ENCODE assay signal across 7 cellular contexts in the genomic region with DNA sequence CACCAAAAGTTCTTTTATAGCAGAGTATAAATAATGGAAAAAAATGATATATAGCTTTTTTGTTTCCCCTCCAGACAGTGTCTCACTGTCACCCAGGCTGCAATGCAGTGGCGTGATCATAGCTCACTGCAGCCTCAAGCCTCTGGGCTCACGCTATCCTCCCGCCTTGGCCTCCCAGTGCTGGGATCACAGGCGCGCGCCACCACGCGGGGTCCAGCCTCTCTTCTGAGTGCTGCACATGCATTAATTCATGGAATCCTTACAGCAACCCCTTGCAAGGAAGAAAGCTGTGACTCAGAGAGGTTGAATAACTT. TPM values are rescaled to one million over a fixed set of nuclear protein-coding genes. Genes with fewer than 3 reads are reported as not detected.
DNase-seq lines count a peak whose midpoint lies in the region; ATAC-seq lines count a peak whose summit lies in the region.

No MANE protein-coding gene starts in this region.

- H3K9me3 ChIP-seq in HUES6 (ENCODE audit: control insufficient read depth, insufficient read depth, low read depth, low read length), result no peaks in the 10 kb centered on the region
- H3K9me3 ChIP-seq in iPS-15b (ENCODE audit: control insufficient read depth, insufficient read depth, low read length), result no peaks in the 10 kb centered on the region

- no peak overlapping the region for H3K27ac ChIP-seq in HUES6 (ENCODE audit: low read depth, low read length)

- H3K36me3 ChIP-seq in HUES6 (ENCODE audit: control insufficient read depth, insufficient read depth, low read length) (no peaks in the 10 kb centered on the region), iPS-15b (ENCODE audit: control insufficient read depth, insufficient read depth, low read length) (no peaks in the 10 kb centered on the region)

- peaks cover 9% of the 10 kb centered on the region for H3K27me3 Mint-ChIP-seq in stimulated activated memory B cell treated with anti-CD40 and anti-IgM and Interleukin-4, amounts not matched to agents 10 μg/mL and 1 μg/mL and 100 μg/mL, for 72 hours

- H3K9me3 Mint-ChIP-seq in activated naive CD4-positive, alpha-beta T cell treated with anti-CD3 and anti-CD28 coated beads, Interleukin-2, amount 50 U/mL, for 72 hours, result no peaks in the 10 kb centered on the region
- H3K9me3 Mint-ChIP-seq in stimulated activated memory B cell treated with anti-CD40 and anti-IgM and Interleukin-4, amounts not matched to agents 10 μg/mL and 1 μg/mL and 100 μg/mL, for 72 hours, result no peaks in the 10 kb centered on the region

- H3K27me3 ChIP-seq in HUES6 (ENCODE audit: control insufficient read depth, insufficient read depth, low read length), result peaks cover 51% of the 10 kb centered on the region
- H3K27me3 ChIP-seq in iPS-15b (ENCODE audit: control insufficient read depth, insufficient read depth, low read length), result peaks cover 43% of the 10 kb centered on the region

- H3K36me3 Mint-ChIP-seq in activated naive CD4-positive, alpha-beta T cell treated with anti-CD3 and anti-CD28 coated beads, Interleukin-2, amount 50 U/mL, for 72 hours, result peaks cover 4 to 8% of the 10 kb centered on the region in 2 donors
- no peaks in the 10 kb centered on the region for H3K36me3 Mint-ChIP-seq in stimulated activated memory B cell treated with anti-CD40 and anti-IgM and Interleukin-4, amounts not matched to agents 10 μg/mL and 1 μg/mL and 100 μg/mL, for 72 hours

- H3K9ac ChIP-seq in HUES6 (ENCODE audit: low read length) (peak overlapping the region; percentile 71), iPS-15b (ENCODE audit: low read depth, low read length) (no peak overlapping the region)

- peak overlapping the region in 1 of 2 donors; percentile 15 for H3K27ac Mint-ChIP-seq in activated naive CD4-positive, alpha-beta T cell treated with anti-CD3 and anti-CD28 coated beads, Interleukin-2, amount 50 U/mL, for 72 hours
- peak overlapping the region; percentile 77 for H3K27ac Mint-ChIP-seq in stimulated activated memory B cell treated with anti-CD40 and anti-IgM and Interleukin-4, amounts not matched to agents 10 μg/mL and 1 μg/mL and 100 μg/mL, for 72 hours

- DNase-seq in activated naive CD4-positive, alpha-beta T cell treated with anti-CD3 and anti-CD28 coated beads, Interleukin-2, amount 50 U/mL, for 72 hours (ENCODE audit: low spot score in 2 of 2), result peak in 1 of 2 donors; percentile 39
- DNase-seq in DMS79 (lab: John Stamatoyannopoulos, UW), result no peak
- no peak for DNase-seq in AG08395 (ENCODE audit: low spot score)

- H3K4me3 Mint-ChIP-seq in stimulated activated memory B cell treated with anti-CD40 and anti-IgM and Interleukin-4, amounts not matched to agents 10 μg/mL and 1 μg/mL and 100 μg/mL, for 72 hours, result peak overlapping the region; percentile 87

- peaks cover 25% of the 10 kb centered on the region for H3K4me1 Mint-ChIP-seq in stimulated activated memory B cell treated with anti-CD40 and anti-IgM and Interleukin-4, amounts not matched to agents 10 μg/mL and 1 μg/mL and 100 μg/mL, for 72 hours

- H3K4me3 ChIP-seq in HUES6 (ENCODE audit: low read depth, low read length), result peak overlapping the region; percentile 84
- peak overlapping the region; percentile 79 for H3K4me3 ChIP-seq in iPS-15b (ENCODE audit: low read depth, low read length)

- ATAC-seq in activated naive CD4-positive, alpha-beta T cell treated with anti-CD3 and anti-CD28 coated beads, Interleukin-2, amount 50 U/mL, for 72 hours, result peak; percentile 43
- no peak for ATAC-seq in stimulated activated memory B cell treated with anti-CD40 and anti-IgM and Interleukin-4, amounts not matched to agents 10 μg/mL and 1 μg/mL and 100 μg/mL, for 72 hours
- ATAC-seq in GM21526 (IDR thresholded peaks at IDR 0.05; ENCODE audit: low FRiP score, unreplicated experiment), result no peak

- H3K4me1 ChIP-seq in HUES6 (ENCODE audit: control insufficient read depth, insufficient read depth, low read length), result 0 out of 2 replicates have a peak, but pooled peaks cover 4% of the 10 kb centered on the region
- no peaks in the 10 kb centered on the region for H3K4me1 ChIP-seq in iPS-15b (ENCODE audit: control insufficient read depth, insufficient read depth, low read length)

RNA-seq across cellular contexts. Expression of a gene that starts 18.0 kb away (rescaled TPM):
- 1 to 10 TPM in 1 of 2 donors, under 1 TPM in 1; 0.16 to 3.6 TPM for total RNA-seq in activated naive CD4-positive, alpha-beta T cell treated with anti-CD3 and anti-CD28 coated beads, Interleukin-2, amount 50 U/mL, for 72 hours

RNA-seq across cellular contexts. Expression of a gene that starts 42.9 kb away (rescaled TPM):
- total RNA-seq in activated naive CD4-positive, alpha-beta T cell treated with anti-CD3 and anti-CD28 coated beads, Interleukin-2, amount 50 U/mL, for 72 hours, result 10 to 100 TPM; 68.9 to 74.4 TPM

RNA-seq across cellular contexts. Expression of a gene that starts 43.2 kb away (rescaled TPM):
- 1 to 10 TPM; 2.6 to 3.6 TPM for total RNA-seq in activated naive CD4-positive, alpha-beta T cell treated with anti-CD3 and anti-CD28 coated beads, Interleukin-2, amount 50 U/mL, for 72 hours

RNA-seq across cellular contexts. Expression of a gene that starts 56.8 kb away (rescaled TPM):
- total RNA-seq in activated naive CD4-positive, alpha-beta T cell treated with anti-CD3 and anti-CD28 coated beads, Interleukin-2, amount 50 U/mL, for 72 hours, result 10 to 100 TPM; 32.9 to 61.9 TPM

Comparison
In these comparisons a context has a peak if more than half of its experiments do, and no peak if none do; other contexts are left out.
1. ATAC-seq: peak in activated naive CD4-positive, alpha-beta T cell treated with anti-CD3 and anti-CD28 coated beads, Interleukin-2, amount 50 U/mL, for 72 hours (2 of 2); none in stimulated activated memory B cell treated with anti-CD40 and anti-IgM and Interleukin-4, amounts not matched to agents 10 μg/mL and 1 μg/mL and 100 μg/mL, for 72 hours (single experiment) and GM21526 (single experiment).